ENCODE assay signal across 2 cellular contexts in the genomic region with DNA sequence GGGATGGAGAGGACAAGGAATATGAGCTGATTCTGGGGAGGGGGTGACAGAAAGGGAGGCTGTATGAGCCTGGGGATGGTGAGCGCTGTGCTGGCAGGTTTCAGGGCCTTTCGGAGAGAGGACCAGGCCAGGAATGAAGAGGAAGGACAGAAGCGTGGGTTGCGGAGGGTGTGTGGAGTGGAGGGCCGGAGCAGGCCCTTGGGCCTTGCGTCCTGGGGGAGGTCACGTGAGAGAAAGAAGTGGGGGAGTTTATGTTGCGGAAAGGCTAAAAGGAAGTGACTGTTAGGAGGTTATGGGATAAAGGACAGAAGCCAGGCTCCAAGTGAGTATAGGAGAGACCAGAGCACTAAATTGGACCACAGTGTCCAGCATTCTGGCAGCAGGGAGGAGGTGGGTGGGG.
TF ChIP-seq lines count a peak whose summit lies in the region.

No MANE protein-coding gene starts in this region.

TF ChIP-seq in HepG2, 621 proteins besides CTCF, POLR2A, EP300 and RAD21:
- TF ChIP-seq, protein P1, sequence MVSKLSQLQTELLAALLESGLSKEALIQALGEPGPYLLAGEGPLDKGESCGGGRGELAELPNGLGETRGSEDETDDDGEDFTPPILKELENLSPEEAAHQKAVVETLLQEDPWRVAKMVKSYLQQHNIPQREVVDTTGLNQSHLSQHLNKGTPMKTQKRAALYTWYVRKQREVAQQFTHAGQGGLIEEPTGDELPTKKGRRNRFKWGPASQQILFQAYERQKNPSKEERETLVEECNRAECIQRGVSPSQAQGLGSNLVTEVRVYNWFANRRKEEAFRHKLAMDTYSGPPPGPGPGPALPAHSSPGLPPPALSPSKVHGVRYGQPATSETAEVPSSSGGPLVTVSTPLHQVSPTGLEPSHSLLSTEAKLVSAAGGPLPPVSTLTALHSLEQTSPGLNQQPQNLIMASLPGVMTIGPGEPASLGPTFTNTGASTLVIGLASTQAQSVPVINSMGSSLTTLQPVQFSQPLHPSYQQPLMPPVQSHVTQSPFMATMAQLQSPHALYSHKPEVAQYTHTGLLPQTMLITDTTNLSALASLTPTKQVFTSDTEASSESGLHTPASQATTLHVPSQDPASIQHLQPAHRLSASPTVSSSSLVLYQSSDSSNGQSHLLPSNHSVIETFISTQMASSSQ (IDR thresholded peaks at IDR 0.05; ENCODE audit: low read depth), result no peak
- TF ChIP-seq, protein P1 (CRISPR knock-in tag; IDR thresholded peaks at IDR 0.05; ENCODE audit: borderline replicate concordance), result no peak
- TF ChIP-seq ZNF260 (CRISPR knock-in tag; IDR thresholded peaks at IDR 0.05; ENCODE audit: borderline replicate concordance, low read depth), result no peak
- no peak for TF ChIP-seq ZNF180 (CRISPR knock-in tag; IDR thresholded peaks at IDR 0.05; ENCODE audit: borderline replicate concordance, low read depth)
- TF ChIP-seq, protein P2, sequence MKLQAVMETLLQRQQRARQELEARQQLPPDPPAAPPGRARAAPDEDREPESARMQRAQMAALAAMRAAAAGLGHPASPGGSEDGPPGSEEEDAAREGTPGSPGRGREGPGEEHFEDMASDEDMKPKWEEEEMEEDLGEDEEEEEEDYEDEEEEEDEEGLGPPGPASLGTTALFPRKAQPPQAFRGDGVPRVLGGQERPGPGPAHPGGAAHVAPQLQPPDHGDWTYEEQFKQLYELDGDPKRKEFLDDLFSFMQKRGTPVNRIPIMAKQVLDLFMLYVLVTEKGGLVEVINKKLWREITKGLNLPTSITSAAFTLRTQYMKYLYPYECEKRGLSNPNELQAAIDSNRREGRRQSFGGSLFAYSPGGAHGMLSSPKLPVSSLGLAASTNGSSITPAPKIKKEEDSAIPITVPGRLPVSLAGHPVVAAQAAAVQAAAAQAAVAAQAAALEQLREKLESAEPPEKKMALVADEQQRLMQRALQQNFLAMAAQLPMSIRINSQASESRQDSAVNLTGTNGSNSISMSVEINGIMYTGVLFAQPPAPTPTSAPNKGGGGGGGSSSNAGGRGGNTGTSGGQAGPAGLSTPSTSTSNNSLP (IDR thresholded peaks at IDR 0.05; ENCODE audit: low read depth, low read length), result no peak
- no peak for TF ChIP-seq ZNF207 (IDR thresholded peaks at IDR 0.05; ENCODE audit: borderline replicate concordance)
- TF ChIP-seq, protein P3, sequence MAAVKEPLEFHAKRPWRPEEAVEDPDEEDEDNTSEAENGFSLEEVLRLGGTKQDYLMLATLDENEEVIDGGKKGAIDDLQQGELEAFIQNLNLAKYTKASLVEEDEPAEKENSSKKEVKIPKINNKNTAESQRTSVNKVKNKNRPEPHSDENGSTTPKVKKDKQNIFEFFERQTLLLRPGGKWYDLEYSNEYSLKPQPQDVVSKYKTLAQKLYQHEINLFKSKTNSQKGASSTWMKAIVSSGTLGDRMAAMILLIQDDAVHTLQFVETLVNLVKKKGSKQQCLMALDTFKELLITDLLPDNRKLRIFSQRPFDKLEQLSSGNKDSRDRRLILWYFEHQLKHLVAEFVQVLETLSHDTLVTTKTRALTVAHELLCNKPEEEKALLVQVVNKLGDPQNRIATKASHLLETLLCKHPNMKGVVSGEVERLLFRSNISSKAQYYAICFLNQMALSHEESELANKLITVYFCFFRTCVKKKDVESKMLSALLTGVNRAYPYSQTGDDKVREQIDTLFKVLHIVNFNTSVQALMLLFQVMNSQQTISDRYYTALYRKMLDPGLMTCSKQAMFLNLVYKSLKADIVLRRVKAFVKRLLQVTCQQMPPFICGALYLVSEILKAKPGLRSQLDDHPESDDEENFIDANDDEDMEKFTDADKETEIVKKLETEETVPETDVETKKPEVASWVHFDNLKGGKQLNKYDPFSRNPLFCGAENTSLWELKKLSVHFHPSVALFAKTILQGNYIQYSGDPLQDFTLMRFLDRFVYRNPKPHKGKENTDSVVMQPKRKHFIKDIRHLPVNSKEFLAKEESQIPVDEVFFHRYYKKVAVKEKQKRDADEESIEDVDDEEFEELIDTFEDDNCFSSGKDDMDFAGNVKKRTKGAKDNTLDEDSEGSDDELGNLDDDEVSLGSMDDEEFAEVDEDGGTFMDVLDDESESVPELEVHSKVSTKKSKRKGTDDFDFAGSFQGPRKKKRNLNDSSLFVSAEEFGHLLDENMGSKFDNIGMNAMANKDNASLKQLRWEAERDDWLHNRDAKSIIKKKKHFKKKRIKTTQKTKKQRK (IDR thresholded peaks at IDR 0.05; ENCODE audit: low read length), result no peak
- no peak for TF ChIP-seq SNAI1 (CRISPR knock-in tag; IDR thresholded peaks at IDR 0.05; ENCODE audit: borderline replicate concordance)
- no peak for TF ChIP-seq ZNF274 (CRISPR knock-in tag; IDR thresholded peaks at IDR 0.05)

TF ChIP-seq in WTC11, 78 proteins besides CTCF, POLR2A, EP300 and RAD21:
- TF ChIP-seq CBFB (CRISPR knock-in tag; IDR thresholded peaks at IDR 0.05; ENCODE audit: low read depth), result no peak
